ENCODE assay signal across 8 cellular contexts in genomic region chr18:52409732-52410131, GRCh38.
DNase-seq lines count a peak whose midpoint lies in the region; ATAC-seq and TF ChIP-seq lines count a peak whose summit lies in the region.
"Had no signal": no experiment of that assay in that cellular context is flagged by ENCODE, and none has a peak within 500 bp of the region (broad histone marks: within the 10 kb centered on the region; RNA-seq: fewer than 3 reads in every experiment).

No MANE protein-coding gene starts in this region.

- no peaks in the 10 kb centered on the region for H3K4me1 Mint-ChIP-seq in stimulated activated memory B cell treated with anti-CD40 and anti-IgM and Interleukin-4, amounts not matched to agents 10 μg/mL and 1 μg/mL and 100 μg/mL, for 72 hours
- H3K4me1 Mint-ChIP-seq in activated CD4-positive, alpha-beta T cell treated with anti-CD3 and anti-CD28 coated beads, Interleukin-2, amount 10 ng/mL, durations not matched to agents 7 days and 5 days = no peaks in the 10 kb centered on the region

- peak; percentile 24; the same call in 1 of the 2 replicates for TF ChIP-seq CTCF in LNCaP clone FGC (IDR thresholded peaks at IDR 0.05; ENCODE audit: control insufficient read depth, extremely low read depth, insufficient read depth)

- CTCF ChIA-PET in activated CD4-positive, alpha-beta T cell treated with anti-CD3 and anti-CD28 coated beads, Interleukin-2, amount 10 ng/mL, durations not matched to agents 7 days and 5 days (lab: Charles Lee) = no interaction called here

- H3K36me3 Mint-ChIP-seq in stimulated activated memory B cell treated with anti-CD40 and anti-IgM and Interleukin-4, amounts not matched to agents 10 μg/mL and 1 μg/mL and 100 μg/mL, for 72 hours = no peaks in the 10 kb centered on the region
- no peaks in the 10 kb centered on the region for H3K36me3 Mint-ChIP-seq in activated CD4-positive, alpha-beta T cell treated with anti-CD3 and anti-CD28 coated beads, Interleukin-2, amount 10 ng/mL, durations not matched to agents 7 days and 5 days (ENCODE audit: low read depth)

- H3K9me3 Mint-ChIP-seq in stimulated activated memory B cell treated with anti-CD40 and anti-IgM and Interleukin-4, amounts not matched to agents 10 μg/mL and 1 μg/mL and 100 μg/mL, for 72 hours = no peaks in the 10 kb centered on the region
- H3K9me3 Mint-ChIP-seq in activated CD4-positive, alpha-beta T cell treated with anti-CD3 and anti-CD28 coated beads, Interleukin-2, amount 10 ng/mL, durations not matched to agents 7 days and 5 days = no peaks in the 10 kb centered on the region

- ATAC-seq in GM18909 (IDR thresholded peaks at IDR 0.05; ENCODE audit: poor library complexity, unreplicated experiment) = peak; percentile 98
- ATAC-seq in HG02623 (IDR thresholded peaks at IDR 0.05; ENCODE audit: unreplicated experiment) = peak; percentile 98
- ATAC-seq in stimulated activated memory B cell treated with anti-CD40 and anti-IgM and Interleukin-4, amounts not matched to agents 10 μg/mL and 1 μg/mL and 100 μg/mL, for 72 hours = peak; percentile 56
- ATAC-seq in esophagus mucosa = no peak

- DNase-seq in LNCaP clone FGC (ENCODE audit: low read depth) (no peak), cerebellar nuclear complex (lab: John Stamatoyannopoulos, UW) (no peak)
- DNase-seq in activated CD4-positive, alpha-beta T cell treated with anti-CD3 and anti-CD28 coated beads, Interleukin-2, amount 10 ng/mL, durations not matched to agents 7 days and 5 days = no peak

- no peak overlapping the region for H3K4me3 ChIP-seq in LNCaP clone FGC (ENCODE audit: low read depth, low read length)
- H3K4me3 ChIP-seq: cardiac muscle cell had no signal

- POLR2A ChIA-PET in activated CD4-positive, alpha-beta T cell treated with anti-CD3 and anti-CD28 coated beads, Interleukin-2, amount 10 ng/mL, durations not matched to agents 7 days and 5 days (lab: Charles Lee) = no interaction called here

- no peak overlapping the region for H3K27ac Mint-ChIP-seq in stimulated activated memory B cell treated with anti-CD40 and anti-IgM and Interleukin-4, amounts not matched to agents 10 μg/mL and 1 μg/mL and 100 μg/mL, for 72 hours
- no peak overlapping the region for H3K27ac Mint-ChIP-seq in activated CD4-positive, alpha-beta T cell treated with anti-CD3 and anti-CD28 coated beads, Interleukin-2, amount 10 ng/mL, durations not matched to agents 7 days and 5 days

- no peak overlapping the region for H3K4me3 Mint-ChIP-seq in stimulated activated memory B cell treated with anti-CD40 and anti-IgM and Interleukin-4, amounts not matched to agents 10 μg/mL and 1 μg/mL and 100 μg/mL, for 72 hours
- H3K4me3 Mint-ChIP-seq in activated CD4-positive, alpha-beta T cell treated with anti-CD3 and anti-CD28 coated beads, Interleukin-2, amount 10 ng/mL, durations not matched to agents 7 days and 5 days = no peak overlapping the region

- H3K27me3 Mint-ChIP-seq in stimulated activated memory B cell treated with anti-CD40 and anti-IgM and Interleukin-4, amounts not matched to agents 10 μg/mL and 1 μg/mL and 100 μg/mL, for 72 hours = no peaks in the 10 kb centered on the region
- no peaks in the 10 kb centered on the region for H3K27me3 Mint-ChIP-seq in activated CD4-positive, alpha-beta T cell treated with anti-CD3 and anti-CD28 coated beads, Interleukin-2, amount 10 ng/mL, durations not matched to agents 7 days and 5 days
